In the genomic region with DNA sequence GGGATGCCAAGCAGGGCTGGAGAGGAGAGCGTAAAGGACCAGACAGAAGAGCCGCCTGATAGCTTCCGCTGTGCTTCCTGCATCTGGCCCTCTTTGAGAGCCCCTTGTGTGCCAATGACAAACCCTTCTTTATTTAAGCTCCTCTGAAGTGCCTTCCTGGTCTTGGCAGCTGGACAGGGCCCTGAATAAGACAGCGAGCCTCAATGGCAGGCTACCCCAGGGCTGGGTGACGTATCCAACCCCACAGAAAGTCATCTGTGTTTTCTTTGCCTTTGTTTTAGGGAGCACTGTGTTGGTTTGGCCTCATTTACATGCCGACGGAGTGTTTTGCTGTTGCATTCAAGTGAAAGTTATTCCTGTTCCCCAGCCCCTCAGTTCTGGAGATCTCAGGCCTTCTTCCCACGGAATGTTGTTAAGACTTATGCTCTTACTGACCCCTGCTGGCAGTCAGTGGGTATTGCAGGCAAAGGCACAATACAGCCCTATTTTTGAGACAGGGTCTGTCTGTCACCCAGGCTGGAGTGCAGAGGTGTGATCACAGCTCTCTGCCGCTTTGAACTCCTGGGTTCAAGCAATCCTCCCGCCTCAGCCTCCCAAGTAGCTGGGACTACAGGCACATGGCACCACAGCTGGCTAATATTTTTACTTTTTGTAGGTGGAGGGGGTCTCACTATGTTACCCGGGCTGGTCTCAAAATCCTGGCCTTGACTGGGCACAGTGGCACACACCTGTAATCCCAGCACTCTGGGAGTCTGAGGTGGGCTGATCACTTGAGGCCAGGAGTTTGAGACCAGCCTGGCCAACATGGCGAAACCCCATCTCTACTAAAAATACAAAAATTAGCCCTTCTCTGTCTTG, we compare ENCODE assay signal across 2 cellular contexts.
TF ChIP-seq lines count a peak whose summit lies in the region.

No MANE protein-coding gene starts in this region.

TF ChIP-seq in Ishikawa, 13 proteins besides CTCF, POLR2A, EP300 and RAD21:
- TF ChIP-seq, protein P1, sequence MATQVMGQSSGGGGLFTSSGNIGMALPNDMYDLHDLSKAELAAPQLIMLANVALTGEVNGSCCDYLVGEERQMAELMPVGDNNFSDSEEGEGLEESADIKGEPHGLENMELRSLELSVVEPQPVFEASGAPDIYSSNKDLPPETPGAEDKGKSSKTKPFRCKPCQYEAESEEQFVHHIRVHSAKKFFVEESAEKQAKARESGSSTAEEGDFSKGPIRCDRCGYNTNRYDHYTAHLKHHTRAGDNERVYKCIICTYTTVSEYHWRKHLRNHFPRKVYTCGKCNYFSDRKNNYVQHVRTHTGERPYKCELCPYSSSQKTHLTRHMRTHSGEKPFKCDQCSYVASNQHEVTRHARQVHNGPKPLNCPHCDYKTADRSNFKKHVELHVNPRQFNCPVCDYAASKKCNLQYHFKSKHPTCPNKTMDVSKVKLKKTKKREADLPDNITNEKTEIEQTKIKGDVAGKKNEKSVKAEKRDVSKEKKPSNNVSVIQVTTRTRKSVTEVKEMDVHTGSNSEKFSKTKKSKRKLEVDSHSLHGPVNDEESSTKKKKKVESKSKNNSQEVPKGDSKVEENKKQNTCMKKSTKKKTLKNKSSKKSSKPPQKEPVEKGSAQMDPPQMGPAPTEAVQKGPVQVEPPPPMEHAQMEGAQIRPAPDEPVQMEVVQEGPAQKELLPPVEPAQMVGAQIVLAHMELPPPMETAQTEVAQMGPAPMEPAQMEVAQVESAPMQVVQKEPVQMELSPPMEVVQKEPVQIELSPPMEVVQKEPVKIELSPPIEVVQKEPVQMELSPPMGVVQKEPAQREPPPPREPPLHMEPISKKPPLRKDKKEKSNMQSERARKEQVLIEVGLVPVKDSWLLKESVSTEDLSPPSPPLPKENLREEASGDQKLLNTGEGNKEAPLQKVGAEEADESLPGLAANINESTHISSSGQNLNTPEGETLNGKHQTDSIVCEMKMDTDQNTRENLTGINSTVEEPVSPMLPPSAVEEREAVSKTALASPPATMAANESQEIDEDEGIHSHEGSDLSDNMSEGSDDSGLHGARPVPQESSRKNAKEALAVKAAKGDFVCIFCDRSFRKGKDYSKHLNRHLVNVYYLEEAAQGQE (IDR thresholded peaks at IDR 0.05; ENCODE audit: low read depth), result no peak
- no peak for TF ChIP-seq NFIC (IDR thresholded peaks at IDR 0.05)
- no peak for TF ChIP-seq FOXM1 (IDR thresholded peaks at IDR 0.05; ENCODE audit: borderline replicate concordance, low read depth)
- no peak for TF ChIP-seq EGR1 (IDR thresholded peaks at IDR 0.05)
- TF ChIP-seq CREB1 (IDR thresholded peaks at IDR 0.05; ENCODE audit: low read depth), result no peak
- no peak for TF ChIP-seq YY1 (IDR thresholded peaks at IDR 0.05; ENCODE audit: low read depth)
TF ChIP-seq in Ishikawa: peak in this region for 0.

TF ChIP-seq in K562, 482 proteins besides CTCF, POLR2A, EP300 and RAD21 (continued from another document):
- TF ChIP-seq RB1 (IDR thresholded peaks at IDR 0.05; ENCODE audit: low read depth) (0 out of 2 replicates have a peak, but pooled peaks have one; percentile 24), CHD4 (IDR thresholded peaks at IDR 0.05; ENCODE audit: insufficient read depth, insufficient replicate concordance, low read depth, low read length, poor library complexity, severe bottlenecking) (peak; percentile 46), ZNF282 (CRISPR knock-in tag; IDR thresholded peaks at IDR 0.05) (0 out of 2 replicates have a peak, but pooled peaks have one; percentile 60), CBX3 (IDR thresholded peaks at IDR 0.05; ENCODE audit: borderline replicate concordance in 1 of 2, low read length in 2 of 2) (peak in 1 of 2 experiments; percentile 98; a peak in 2 of 3 replicates), RFX7 (CRISPR knock-in tag; IDR thresholded peaks at IDR 0.05) (no peak), ARID2 (IDR thresholded peaks at IDR 0.05) (peak; percentile 50; the same call in 1 of the 2 replicates), SMC3 (conservative IDR thresholded peaks at IDR 0.05; ENCODE audit: insufficient read depth, low read depth, low read length) (peak; percentile 46; the same call in 1 of the 2 replicates), FOXA3 (CRISPR knock-in tag; conservative IDR thresholded peaks at IDR 0.05 in 1 of 2, IDR thresholded peaks at IDR 0.05 in 1 of 2) (peak in 1 of 2 experiments; percentile 64; a peak in 1 of 4 replicates), TEAD4 (IDR thresholded peaks at IDR 0.05; ENCODE audit: low read length) (peak; percentile 28; the same call in 1 of the 2 replicates), TEAD4 (CRISPR knock-in tag; IDR thresholded peaks at IDR 0.05; ENCODE audit: borderline replicate concordance) (no peak), ZNF583 (CRISPR knock-in tag; IDR thresholded peaks at IDR 0.05) (no peak), DPF2 (IDR thresholded peaks at IDR 0.05) (no peak), SP1 (CRISPR knock-in tag; IDR thresholded peaks at IDR 0.05) (0 out of 2 replicates have a peak, but pooled peaks have one; percentile 17), CBX1 (IDR thresholded peaks at IDR 0.05; ENCODE audit: low read depth) (peak; percentile 89; the same call in 1 of the 2 replicates), ZEB2 (IDR thresholded peaks at IDR 0.05) (0 out of 2 replicates have a peak, but pooled peaks have one; percentile 22), NFATC3 (IDR thresholded peaks at IDR 0.05) (no peak), CBX5 (IDR thresholded peaks at IDR 0.05; ENCODE audit: borderline replicate concordance, low read depth) (peak; percentile 93), TRIM24 (IDR thresholded peaks at IDR 0.05) (0 out of 4 replicates have a peak, but pooled peaks of 1 of the 2 experiments have one; percentile 48), TCF3 (CRISPR knock-in tag; IDR thresholded peaks at IDR 0.05) (no peak)
- TF ChIP-seq, protein P2, sequence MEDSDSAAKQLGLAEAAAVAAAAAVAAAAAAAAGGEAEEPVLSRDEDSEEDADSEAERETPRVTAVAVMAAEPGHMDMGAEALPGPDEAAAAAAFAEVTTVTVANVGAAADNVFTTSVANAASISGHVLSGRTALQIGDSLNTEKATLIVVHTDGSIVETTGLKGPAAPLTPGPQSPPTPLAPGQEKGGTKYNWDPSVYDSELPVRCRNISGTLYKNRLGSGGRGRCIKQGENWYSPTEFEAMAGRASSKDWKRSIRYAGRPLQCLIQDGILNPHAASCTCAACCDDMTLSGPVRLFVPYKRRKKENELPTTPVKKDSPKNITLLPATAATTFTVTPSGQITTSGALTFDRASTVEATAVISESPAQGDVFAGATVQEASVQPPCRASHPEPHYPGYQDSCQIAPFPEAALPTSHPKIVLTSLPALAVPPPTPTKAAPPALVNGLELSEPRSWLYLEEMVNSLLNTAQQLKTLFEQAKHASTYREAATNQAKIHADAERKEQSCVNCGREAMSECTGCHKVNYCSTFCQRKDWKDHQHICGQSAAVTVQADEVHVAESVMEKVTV (CRISPR knock-in tag; IDR thresholded peaks at IDR 0.05), result peak; percentile 68
TF ChIP-seq in K562: peak in this region for 21.
